Comparison of ENCODE assay signal across 8 cellular contexts in genomic region chr2:95207111-95207961, GRCh38.
A peak's percentile ranks its signal among the peaks of the same experiment; 100 is the strongest.
DNase-seq lines count a peak whose midpoint lies in the region; ATAC-seq and TF ChIP-seq lines count a peak whose summit lies in the region.

Gene ZNF892 (plus strand): TSS chr2:95207521. CDS start chr2:95207816, 295 bp downstream.

- peak; percentile 77 for TF ChIP-seq POLR2A in GM18951 (IDR thresholded peaks at IDR 0.05; ENCODE audit: extremely low read depth, insufficient read depth, insufficient read length)

- in situ Hi-C loops in GM18951 (cut with MboI; ENCODE audit: low sequenced_read_pairs, unreplicated experiment): no loop called here

- TF ChIP-seq CTCF in coronary artery (IDR thresholded peaks at IDR 0.05): no peak

- peak; percentile 92 for DNase-seq in Ammon's horn (ENCODE audit: low spot score)
- peak; percentile 79 for DNase-seq in NCI-H345 treated with DMSO at 0.1 percent for 48 hours (lab: John Stamatoyannopoulos, UW; ENCODE audit: unreplicated experiment)
- peak; percentile 89 for DNase-seq in activated CD4-positive, alpha-beta T cell treated with anti-CD3 and anti-CD28 coated beads for 48 hours
- peak; percentile 92 for DNase-seq in coronary artery (ENCODE audit: low spot score)
- DNase-seq in left kidney (ENCODE audit: low read depth, low spot score): peak; percentile 98
- peak; percentile 81 for DNase-seq in stimulated activated CD4-positive, alpha-beta T cell treated with anti-CD3 and anti-CD28 coated beads, Interleukin-1b, Interleukin-23, amount 100 ng/mL, for 48 hours

- peak within 1 kb of the TSS; percentile 89 to 91 for H3K27ac ChIP-seq in coronary artery

- ATAC-seq in HG03175 (IDR thresholded peaks at IDR 0.05; ENCODE audit: unreplicated experiment): peak; percentile 96

- H3K4me3 ChIP-seq in coronary artery: peak within 1 kb of the TSS; percentile 93

Comparison
In these comparisons a context has a peak if more than half of its experiments do, and no peak if none do; other contexts are left out.
1. Peak in every context shown above with its lines: DNase-seq, ATAC-seq, H3K4me3 ChIP-seq and H3K27ac ChIP-seq.